ENCODE assay signal across 9 cellular contexts in genomic region chr17:75365009-75365930, GRCh38. TPM values are rescaled to one million over a fixed set of nuclear protein-coding genes. Genes with fewer than 3 reads are reported as not detected.
DNase-seq lines count a peak whose midpoint lies in the region; ATAC-seq, FAIRE-seq and TF ChIP-seq lines count a peak whose summit lies in the region.
"Had no signal": no experiment of that assay in that cellular context is flagged by ENCODE, and none has a peak within 500 bp of the region (broad histone marks: within the 10 kb centered on the region; RNA-seq: fewer than 3 reads in every experiment).

No MANE protein-coding gene starts in this region.

- peaks cover 7% of the 10 kb centered on the region for H3K36me3 Mint-ChIP-seq in CD8-positive, alpha-beta T cell
- H3K36me3 Mint-ChIP-seq in WTC11, result no peaks in the 10 kb centered on the region
- H3K36me3 Mint-ChIP-seq in natural killer cell, result no peaks in the 10 kb centered on the region

- H3K27ac Mint-ChIP-seq in CD8-positive, alpha-beta T cell, result peak overlapping the region; percentile 56
- H3K27ac Mint-ChIP-seq in WTC11, result peak overlapping the region; percentile 36
- H3K27ac Mint-ChIP-seq in natural killer cell, result peak overlapping the region; percentile 56 to 57

- no peak for ATAC-seq in CD8-positive, alpha-beta T cell
- ATAC-seq in WTC11, result no peak
- ATAC-seq in natural killer cell, result no peak
- ATAC-seq in foreskin keratinocyte, result no peak

- H3K4me1 ChIP-seq in CD8-positive, alpha-beta T cell (ENCODE audit: insufficient read depth, low read length), result peaks cover 93% of the 10 kb centered on the region
- H3K4me1 ChIP-seq in foreskin keratinocyte (peaks cover 22% of the 10 kb centered on the region), ovary (ENCODE audit: insufficient read depth) (peaks cover 11% of the 10 kb centered on the region)

- H3K4me3 Mint-ChIP-seq in CD8-positive, alpha-beta T cell, result peak overlapping the region; percentile 3
- H3K4me3 Mint-ChIP-seq in WTC11, result no peak overlapping the region
- no peak overlapping the region for H3K4me3 Mint-ChIP-seq in natural killer cell

- POLR2A ChIA-PET in CD8-positive, alpha-beta T cell (lab: Charles Lee), result no interaction called here
- POLR2A ChIA-PET in WTC11 (lab: Charles Lee), result no interaction called here

- H3K27me3 ChIP-seq in CD8-positive, alpha-beta T cell (ENCODE audit: insufficient read depth, low read length), result no peaks in the 10 kb centered on the region
- H3K27me3 ChIP-seq in foreskin keratinocyte (no peaks in the 10 kb centered on the region), ovary (no peaks in the 10 kb centered on the region)
- H3K27me3 ChIP-seq: esophagus muscularis mucosa, Peyer's patch had no signal

- no peaks in the 10 kb centered on the region for H3K36me3 ChIP-seq in CD8-positive, alpha-beta T cell (ENCODE audit: insufficient read depth, low read length)
- no peaks in the 10 kb centered on the region for H3K36me3 ChIP-seq in ovary
- H3K36me3 ChIP-seq: esophagus muscularis mucosa, Peyer's patch had no signal

- no peak for TF ChIP-seq POLR2A in ovary (IDR thresholded peaks at IDR 0.05)

- no peak overlapping the region for H3K4me3 ChIP-seq in CD8-positive, alpha-beta T cell (ENCODE audit: low read depth, low read length)
- H3K4me3 ChIP-seq in ovary, result no peak overlapping the region
- H3K4me3 ChIP-seq: esophagus muscularis mucosa, Peyer's patch had no signal

- DNase-seq in CD8-positive, alpha-beta T cell, result no peak
- no peak for DNase-seq in GM19239 (ENCODE audit: insufficient read length, low spot score)
- no peak for DNase-seq in WTC11 (ENCODE audit: low spot score)
- DNase-seq in natural killer cell, result no peak
- no peak for DNase-seq in KG1 (lab: John Stamatoyannopoulos, UW)
- DNase-seq in foreskin keratinocyte, result no peak
- DNase-seq in ovary, result no peak
- DNase-seq: Peyer's patch had no signal

- no peaks in the 10 kb centered on the region for H3K9me3 Mint-ChIP-seq in CD8-positive, alpha-beta T cell
- H3K9me3 Mint-ChIP-seq in WTC11 (no peaks in the 10 kb centered on the region), natural killer cell (no peaks in the 10 kb centered on the region)

- WGBS in ovary, 3 donors, result 66 to 73% (median 70%) methylated on average over 8 of the region's 8 CpGs

- H3K27ac ChIP-seq in CD8-positive, alpha-beta T cell (ENCODE audit: low read depth, low read length), result no peak overlapping the region
- H3K27ac ChIP-seq in foreskin keratinocyte, result no peak overlapping the region
- no peak overlapping the region for H3K27ac ChIP-seq in ovary
- H3K27ac ChIP-seq: esophagus muscularis mucosa, Peyer's patch had no signal

- H3K27me3 Mint-ChIP-seq in CD8-positive, alpha-beta T cell (ENCODE audit: low read depth), result no peaks in the 10 kb centered on the region
- no peaks in the 10 kb centered on the region for H3K27me3 Mint-ChIP-seq in WTC11 (ENCODE audit: low read depth)
- no peaks in the 10 kb centered on the region for H3K27me3 Mint-ChIP-seq in natural killer cell (ENCODE audit: low read depth in 2 of 2)

- no peaks in the 10 kb centered on the region for H3K9me3 ChIP-seq in CD8-positive, alpha-beta T cell (ENCODE audit: low read length)
- H3K9me3 ChIP-seq in ovary, result no peaks in the 10 kb centered on the region
- H3K9me3 ChIP-seq: esophagus muscularis mucosa, Peyer's patch had no signal

- peaks cover 90% of the 10 kb centered on the region for H3K4me1 Mint-ChIP-seq in CD8-positive, alpha-beta T cell (ENCODE audit: low read depth)
- H3K4me1 Mint-ChIP-seq in WTC11 (peaks cover 64% of the 10 kb centered on the region), natural killer cell (peaks cover 76 to 79% of the 10 kb centered on the region in 2 donors)

- peak; percentile 70 for FAIRE-seq in GM19239 (lab: Jason Lieb, UNC)

- TF ChIP-seq EP300 in ovary (IDR thresholded peaks at IDR 0.05), result no peak

- no peak for TF ChIP-seq CTCF in CD8-positive, alpha-beta T cell (IDR thresholded peaks at IDR 0.05)
- no peak for TF ChIP-seq CTCF in WTC11 (IDR thresholded peaks at IDR 0.05)
- no peak for TF ChIP-seq CTCF in natural killer cell (IDR thresholded peaks at IDR 0.05)
- no peak for TF ChIP-seq CTCF in foreskin keratinocyte (conservative IDR thresholded peaks at IDR 0.05)
- TF ChIP-seq CTCF in ovary (IDR thresholded peaks at IDR 0.05), result no peak

- CTCF ChIA-PET in CD8-positive, alpha-beta T cell (lab: Charles Lee), result interaction anchor here (1.0 to 2.0 kb wide), 3 partner anchors 17 to 42 kb away, joined by 3 to 6 read pairs (median 5); no protein-coding TSS in a partner anchor
- CTCF ChIA-PET in WTC11 (lab: Charles Lee), result interaction anchor here (0.6 to 1.2 kb wide), 3 partner anchors 43 to 193 kb away, joined by 3 to 7 read pairs (median 3); partner anchors contain the start of gene SLC25A19

- intact Hi-C loops in CD8-positive, alpha-beta T cell (cut with DNase I, micrococcal nuclease), result loop anchor here in 1 of 2 experiments (2.0 kb wide), 1 partner anchor 14 kb away; no protein-coding TSS in a partner anchor
- intact Hi-C loops in natural killer cell (cut with micrococcal nuclease) (no loop called here), ovary (cut with DNase I) (no loop called here)

TF ChIP-seq in WTC11, 78 proteins besides CTCF, POLR2A, EP300 and RAD21:
- TF ChIP-seq NR1H2 (CRISPR knock-in tag; IDR thresholded peaks at IDR 0.05) (no peak), ZBTB43 (CRISPR knock-in tag; IDR thresholded peaks at IDR 0.05) (no peak), RELA (CRISPR knock-in tag; IDR thresholded peaks at IDR 0.05; ENCODE audit: borderline replicate concordance) (no peak), MLX (CRISPR knock-in tag; IDR thresholded peaks at IDR 0.05) (no peak), ETV6 (CRISPR knock-in tag; IDR thresholded peaks at IDR 0.05) (no peak), ZNF263 (CRISPR knock-in tag; IDR thresholded peaks at IDR 0.05; ENCODE audit: low read depth) (no peak), NFATC4 (CRISPR knock-in tag; IDR thresholded peaks at IDR 0.05) (no peak), ATF3 (CRISPR knock-in tag; conservative IDR thresholded peaks at IDR 0.05) (no peak), MYBL2 (CRISPR knock-in tag; IDR thresholded peaks at IDR 0.05) (no peak), NFYB (CRISPR knock-in tag; conservative IDR thresholded peaks at IDR 0.05; ENCODE audit: low read depth) (no peak), USF1 (CRISPR knock-in tag; IDR thresholded peaks at IDR 0.05) (no peak), ZNF423 (CRISPR knock-in tag; IDR thresholded peaks at IDR 0.05) (no peak), IRF1 (CRISPR knock-in tag; IDR thresholded peaks at IDR 0.05) (no peak), SMAD3 (CRISPR knock-in tag; IDR thresholded peaks at IDR 0.05; ENCODE audit: borderline replicate concordance) (no peak), MXD4 (CRISPR knock-in tag; IDR thresholded peaks at IDR 0.05; ENCODE audit: borderline replicate concordance) (no peak), ZNF671 (CRISPR knock-in tag; IDR thresholded peaks at IDR 0.05) (no peak), CREM (CRISPR knock-in tag; IDR thresholded peaks at IDR 0.05) (no peak), CREB1 (CRISPR knock-in tag; IDR thresholded peaks at IDR 0.05) (no peak), NR3C1 (CRISPR knock-in tag; conservative IDR thresholded peaks at IDR 0.05; ENCODE audit: low read depth) (no peak), ZBTB21 (CRISPR knock-in tag; IDR thresholded peaks at IDR 0.05; ENCODE audit: borderline replicate concordance) (no peak)

RNA-seq across cellular contexts. Expression of gene GRB2, which starts 40.2 kb away (rescaled TPM):
- 10 to 100 TPM; 96.2 to 99.4 TPM for total RNA-seq in CD8-positive, alpha-beta T cell
- total RNA-seq in WTC11 (2021) (82.9 to 93.3 TPM (median 92.6 TPM) in 3 replicates), natural killer cell (100 to 1,000 TPM; 115 to 142 (median 116) TPM), foreskin keratinocyte (53.4 and 53.7 TPM in 2 replicates), ovary (10 to 100 TPM; 49.2 to 84.9 (median 62.6) TPM)
- polyA plus RNA-seq in foreskin keratinocyte (43.6 and 51.1 TPM in 2 replicates), ovary (10 to 100 TPM; 41.5 to 88.2 TPM)
